Comparison of ENCODE assay signal across 9 cellular contexts in the genomic region with DNA sequence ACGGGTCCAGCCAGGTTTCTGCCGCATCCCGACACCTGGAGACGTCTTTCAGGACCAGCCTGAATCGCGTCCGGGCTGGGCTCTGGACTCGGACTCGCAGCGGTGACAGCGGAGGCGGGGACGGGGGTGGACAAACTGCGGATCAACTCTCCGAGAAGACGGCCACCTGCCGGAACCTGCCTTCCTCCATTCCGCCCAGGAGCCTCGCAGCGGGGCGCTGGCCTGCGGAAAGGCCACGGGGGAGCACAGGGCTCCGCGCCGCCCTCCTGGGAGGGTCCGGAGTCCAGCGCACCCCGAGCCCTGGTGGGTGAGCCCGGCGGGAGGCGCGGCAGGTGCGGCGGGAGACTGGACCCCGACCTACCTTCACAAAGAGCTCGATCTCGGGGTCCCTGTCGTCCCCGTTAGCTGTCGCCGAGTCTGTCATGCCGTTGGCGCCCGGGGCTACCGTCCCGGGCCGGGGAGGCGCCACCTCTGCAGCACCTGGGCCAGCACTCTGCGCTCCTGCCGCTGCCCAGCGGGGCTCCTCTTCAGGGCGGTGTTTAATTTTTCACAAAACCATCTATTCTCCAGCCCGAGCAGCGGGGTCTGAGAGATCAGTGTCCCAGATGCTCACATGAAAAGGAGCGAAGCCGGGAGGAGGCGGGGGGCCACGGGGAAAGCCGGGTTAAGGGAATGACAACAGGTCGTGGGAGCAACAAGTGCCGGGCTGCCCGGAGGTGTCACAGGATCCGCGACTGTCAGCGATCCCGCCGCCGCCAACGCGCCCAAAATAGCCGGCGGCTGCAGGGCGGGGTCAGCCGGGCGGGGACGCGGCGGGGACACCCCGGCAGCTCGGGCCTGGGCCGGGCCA. TPM values are rescaled to one million over a fixed set of nuclear protein-coding genes. Genes with fewer than 3 reads are reported as not detected.
A peak's percentile ranks its signal among the peaks of the same experiment; 100 is the strongest.
DNase-seq lines count a peak whose midpoint lies in the region; ATAC-seq lines count a peak whose summit lies in the region.
"Had no signal": no experiment of that assay in that cellular context is flagged by ENCODE, and none has a peak within 500 bp of the region (broad histone marks: within the 10 kb centered on the region; RNA-seq: fewer than 3 reads in every experiment).

A gene (minus strand): TSS at position 742 of the 850 bp plus-strand sequence. CDS start 318 bp downstream, at position 424.

- no peak within 1 kb of the TSS for H4K91ac ChIP-seq in trophoblast cell (ENCODE audit: low read depth, low read length)

- ATAC-seq in Right ventricle myocardium superior (ENCODE audit: poor library complexity) (peak; percentile 89), HG03280 (IDR thresholded peaks at IDR 0.05; ENCODE audit: unreplicated experiment) (no peak), GM21515 (IDR thresholded peaks at IDR 0.05; ENCODE audit: unreplicated experiment) (no peak), HG03108 (IDR thresholded peaks at IDR 0.05; ENCODE audit: unreplicated experiment) (no peak)

- peaks cover 4% of the 10 kb centered on the region for H3K27me3 ChIP-seq in trophoblast cell (ENCODE audit: insufficient read depth, low read length)

- no peak within 1 kb of the TSS for H4K12ac ChIP-seq in trophoblast cell (ENCODE audit: low read depth, low read length)

- no peaks in the 10 kb centered on the region for H3K36me3 ChIP-seq in trophoblast cell (ENCODE audit: control insufficient read depth in 1 of 2, insufficient read depth in 2 of 2, low read length in 2 of 2)

- no peak within 1 kb of the TSS for H3K23ac ChIP-seq in trophoblast cell (ENCODE audit: low read length)

- DNase-seq in activated gamma-delta T cell treated with Interleukin-2 at 50 U/mL for 16 hours: peak; percentile 18
- DNase-seq in activated gamma-delta T cell (lab: John Stamatoyannopoulos, UW): no peak
- DNase-seq in activated T-helper 1 cell treated with anti-CD3 and anti-CD28 coated beads, Interleukin-2, amount 50 U/mL, for 16 hours (ENCODE audit: low read depth in 1 of 2, low spot score in 1 of 2): peak; percentile 11 to 13
- peak; percentile 82 for DNase-seq in Right ventricle myocardium superior
- DNase-seq in trophoblast cell: peak; percentile 32 to 58
- DNase-seq: DND-41 had no signal

- peak within 1 kb of the TSS; percentile 37 for H2AFZ ChIP-seq in trophoblast cell (ENCODE audit: insufficient read depth, low read length, poor library complexity)

- no peaks in the 10 kb centered on the region for H3K9me3 ChIP-seq in trophoblast cell (ENCODE audit: insufficient read depth, low read depth, low read length)

- H3K4ac ChIP-seq in trophoblast cell (ENCODE audit: low read depth, low read length): no peak within 1 kb of the TSS

- no peak within 1 kb of the TSS for H2BK12ac ChIP-seq in trophoblast cell (ENCODE audit: low read length)

- WGBS in trophoblast cell (ENCODE audit: extremely low coverage, insufficient coverage, insufficient read length): no CpG with 5 or more reads among the region's 82 CpGs

- no peak within 1 kb of the TSS for H3K14ac ChIP-seq in trophoblast cell (ENCODE audit: low read length)

- H3K27ac ChIP-seq in trophoblast cell (ENCODE audit: low read depth, low read length): no peak within 1 kb of the TSS

- H3K18ac ChIP-seq in trophoblast cell (ENCODE audit: low read length): no peak within 1 kb of the TSS

- intact Hi-C loops in Right ventricle myocardium superior (cut with DNase I): no loop called here

- H3K4me1 ChIP-seq in trophoblast cell (ENCODE audit: control insufficient read depth in 1 of 2, insufficient read depth in 2 of 2, low read length in 2 of 2): peaks cover 25 to 28% of the 10 kb centered on the region in 2 experiments

- H3K79me2 ChIP-seq in trophoblast cell (ENCODE audit: control insufficient read depth, insufficient read depth, low read length, poor library complexity): no peaks in the 10 kb centered on the region

- no peak within 1 kb of the TSS for H4K8ac ChIP-seq in trophoblast cell (ENCODE audit: low read depth, low read length)

- H3K4me3 ChIP-seq in trophoblast cell (ENCODE audit: low read depth, low read length): peak within 1 kb of the TSS; percentile 63

- H3K9ac ChIP-seq in trophoblast cell (ENCODE audit: low read length): no peak within 1 kb of the TSS

- H2AK5ac ChIP-seq in trophoblast cell (ENCODE audit: low read length): no peak within 1 kb of the TSS

- H2BK5ac ChIP-seq in trophoblast cell (ENCODE audit: low read depth, low read length, poor library complexity): no peak within 1 kb of the TSS

- H2BK120ac ChIP-seq in trophoblast cell (ENCODE audit: insufficient read depth, low read length, poor library complexity): no peak within 1 kb of the TSS

- peak within 1 kb of the TSS; percentile 87 for H3K4me2 ChIP-seq in trophoblast cell (ENCODE audit: low read length)

- peaks cover 1% of the 10 kb centered on the region for H3K79me1 ChIP-seq in trophoblast cell (ENCODE audit: low read length)

RNA-seq across cellular contexts. Expression of the gene that starts here (rescaled TPM):
- 279 TPM for total RNA-seq in Right ventricle myocardium superior
- polyA plus RNA-seq in trophoblast cell (2013): 4.7 and 5.5 TPM in 2 replicates
